ENCODE assay signal across 25 cellular contexts in the genomic region with DNA sequence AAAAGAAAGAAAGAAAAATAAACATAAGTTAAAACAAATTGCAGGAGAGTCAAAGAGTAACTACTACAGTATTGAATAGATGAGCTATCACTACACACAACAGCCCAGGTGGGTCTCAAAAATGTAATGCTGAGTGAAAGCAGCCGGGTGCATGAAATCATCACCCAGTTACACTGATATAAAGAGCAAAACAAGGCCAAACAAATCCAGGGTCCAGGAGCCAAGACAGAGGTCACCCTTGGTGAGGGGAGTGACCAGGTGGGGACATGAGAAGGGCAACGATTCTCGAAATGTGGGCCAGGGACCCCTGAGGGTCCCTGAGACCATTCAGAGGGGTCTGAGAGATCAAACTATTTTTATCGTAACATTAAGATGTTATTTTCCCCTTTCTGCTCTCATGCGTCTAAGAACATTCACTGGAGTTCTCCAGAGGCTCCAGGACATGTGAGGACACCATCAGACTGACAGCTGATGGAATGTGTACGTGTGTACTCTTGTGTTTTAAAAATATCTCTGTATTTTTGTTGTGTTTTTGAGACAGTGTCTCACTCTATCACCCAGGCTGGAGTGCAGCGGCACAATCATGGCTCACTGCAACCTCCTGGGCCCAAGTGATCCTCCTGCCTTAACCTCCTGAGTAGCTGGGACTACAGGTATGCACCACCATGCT.
"Had no signal": no experiment of that assay in that cellular context is flagged by ENCODE, and none has a peak within 500 bp of the region (broad histone marks: within the 10 kb centered on the region; RNA-seq: fewer than 3 reads in every experiment).

No MANE protein-coding gene starts in this region.

- H3K4me3 Mint-ChIP-seq: activated CD8-positive, alpha-beta T cell treated with anti-CD3 and anti-CD28 coated beads, Interleukin-2, amount 10 ng/mL, durations not matched to agents 7 days and 5 days; activated naive CD4-positive, alpha-beta T cell treated with anti-CD3 and anti-CD28 coated beads, Interleukin-2, amount 50 U/mL, for 24 hours; naive thymus-derived CD4-positive, alpha-beta T cell; T-helper 2 cell treated with Interferon-gamma antibody and Interleukin-4, amounts not matched to agents 5 μg/mL and 100 μg/mL, for 36 hours; type B pancreatic cell had no signal

- H3K36me3 ChIP-seq: ovary had no signal

- H3K27ac ChIP-seq: coronary artery, esophagus squamous epithelium, gastroesophageal sphincter, neutrophil, ovary, thoracic aorta, vagina, WERI-Rb-1 had no signal

- H3K9me3 ChIP-seq: esophagus squamous epithelium, gastroesophageal sphincter, neutrophil, ovary, thoracic aorta, vagina had no signal

- H3K4me1 ChIP-seq: esophagus squamous epithelium, vagina had no signal

- H3K9me3 Mint-ChIP-seq: activated naive CD4-positive, alpha-beta T cell treated with anti-CD3 and anti-CD28 coated beads, Interleukin-2, amount 50 U/mL, for 24 hours; naive thymus-derived CD4-positive, alpha-beta T cell; T-helper 2 cell treated with Interferon-gamma antibody and Interleukin-4, amounts not matched to agents 5 μg/mL and 100 μg/mL, for 36 hours; type B pancreatic cell had no signal

- H3K4me3 ChIP-seq: coronary artery, esophagus squamous epithelium, gastroesophageal sphincter, lung, ovary, smooth muscle cell, thoracic aorta, vagina had no signal

- ATAC-seq: activated CD8-positive, alpha-beta T cell treated with anti-CD3 and anti-CD28 coated beads, Interleukin-2, amount 10 ng/mL, durations not matched to agents 7 days and 5 days; gastroesophageal sphincter; left colon; naive thymus-derived CD4-positive, alpha-beta T cell had no signal

- H3K27me3 Mint-ChIP-seq: activated naive CD4-positive, alpha-beta T cell treated with anti-CD3 and anti-CD28 coated beads, Interleukin-2, amount 50 U/mL, for 24 hours; naive thymus-derived CD4-positive, alpha-beta T cell; type B pancreatic cell had no signal

- H3K27ac Mint-ChIP-seq: activated CD8-positive, alpha-beta T cell treated with anti-CD3 and anti-CD28 coated beads, Interleukin-2, amount 10 ng/mL, durations not matched to agents 7 days and 5 days; activated naive CD4-positive, alpha-beta T cell treated with anti-CD3 and anti-CD28 coated beads, Interleukin-2, amount 50 U/mL, for 24 hours; T-helper 2 cell treated with Interferon-gamma antibody and Interleukin-4, amounts not matched to agents 5 μg/mL and 100 μg/mL, for 36 hours; type B pancreatic cell had no signal

- H3K27me3 ChIP-seq: esophagus squamous epithelium, gastroesophageal sphincter, neutrophil, ovary, vagina had no signal

- DNase-seq: activated CD4-positive, alpha-beta T cell treated with anti-CD3 and anti-CD28 coated beads for 1 hour; activated CD4-positive, alpha-beta T cell treated with anti-CD3 and anti-CD28 coated beads, Interleukin-2, amount 50 U/mL, for 1 hour; activated CD8-positive, alpha-beta T cell treated with anti-CD3 and anti-CD28 coated beads, Interleukin-2, amount 10 ng/mL, durations not matched to agents 7 days and 5 days; activated gamma-delta T cell treated with Interleukin-2 at 50 U/mL for 16 hours; anterior cingulate cortex; esophagus squamous epithelium; head of caudate nucleus; islet precursor cell; left colon; naive thymus-derived CD4-positive, alpha-beta T cell; ovary; stimulated activated CD4-positive, alpha-beta T cell treated with anti-CD3 and anti-CD28 coated beads, Interleukin-15, amount 100 ng/mL, for 24 hours; stimulated activated CD8-positive, alpha-beta memory T cell treated with anti-CD3 and anti-CD28 coated beads, Interleukin-4, amount 100 ng/mL, for 48 hours; stimulated activated naive CD4-positive, alpha-beta T cell; WERI-Rb-1 had no signal
